ENCODE assay signal across 27 cellular contexts in genomic region chr6:161915456-161915964, GRCh38.
"Had no signal": no experiment of that assay in that cellular context is flagged by ENCODE, and none has a peak within 500 bp of the region (broad histone marks: within the 10 kb centered on the region; RNA-seq: fewer than 3 reads in every experiment).

No MANE protein-coding gene starts in this region.

- DNase-seq: stimulated activated CD4-positive, alpha-beta T cell treated with anti-CD3 and anti-CD28 coated beads, Interleukin-2, amount 100 ng/mL, for 48 hours; stimulated activated CD4-positive, alpha-beta T cell treated with anti-CD3 and anti-CD28 coated beads, Interleukin-4, amount 100 ng/mL, for 1 hour; stimulated activated CD4-positive, alpha-beta T cell treated with anti-CD3 and anti-CD28 coated beads, Interleukin-4, amount 100 ng/mL, for 24 hours; stimulated activated CD4-positive, alpha-beta T cell treated with anti-CD3 and anti-CD28 coated beads, Interleukin-4, amount 100 ng/mL, for 4 hours; stimulated activated CD8-positive, alpha-beta memory T cell treated with anti-CD3 and anti-CD28 coated beads, Interleukin-4, amount 100 ng/mL, for 48 hours; stimulated activated naive B cell treated with anti-CD40 and anti-IgM and Interleukin-4, amounts not matched to agents 10 μg/mL and 1 μg/mL and 100 μg/mL, for 72 hours; stimulated activated naive CD4-positive, alpha-beta T cell; stimulated activated naive CD4-positive, alpha-beta T cell treated with Interleukin-2 at 50 U/mL for 16 hours; stimulated activated naive CD8-positive, alpha-beta T cell treated with anti-CD3 and anti-CD28 coated beads, Interleukin-15, amount 100 ng/mL, for 72 hours; stimulated activated naive CD8-positive, alpha-beta T cell treated with anti-CD3 and anti-CD28 coated beads, Interleukin-15, Interleukin-2, amounts not matched to agents 100 U/mL and 50 U/mL, for 24 hours; stomach; substantia nigra; testis; thyroid gland; tibial artery; transverse colon; upper lobe of left lung; upper lobe of right lung; uterus had no signal

- H3K4me1 ChIP-seq: stomach, suprapubic skin, testis, thyroid gland, tibial artery, tibial nerve, transverse colon, upper lobe of left lung, upper lobe of right lung, uterus, vagina had no signal

- H3K27me3 Mint-ChIP-seq: stimulated activated memory B cell treated with anti-CD40 and anti-IgM and Interleukin-4, amounts not matched to agents 10 μg/mL and 1 μg/mL and 100 μg/mL, for 72 hours; stimulated activated naive B cell treated with anti-CD40 and anti-IgM and Interleukin-4, amounts not matched to agents 10 μg/mL and 1 μg/mL and 100 μg/mL, for 72 hours; stimulated activated naive CD8-positive, alpha-beta T cell treated with anti-CD3 and anti-CD28 coated beads, Interleukin-15, amount 100 ng/mL, for 72 hours; stimulated activated naive CD8-positive, alpha-beta T cell treated with anti-CD3 and anti-CD28 coated beads, Interleukin-15, Interleukin-2, amounts not matched to agents 100 ng/mL and 50 ng/mL, for 24 hours; type B pancreatic cell had no signal

- H3K27ac Mint-ChIP-seq: stimulated activated effector memory CD8-positive, alpha-beta T cell treated with anti-CD3 and anti-CD28 coated beads, Interleukin-12 subunit alpha, Interleukin-12 subunit beta, amount 100 ng/mL, for 72 hours; stimulated activated memory B cell treated with anti-CD40 and anti-IgM and Interleukin-4, amounts not matched to agents 10 μg/mL and 1 μg/mL and 100 μg/mL, for 72 hours; stimulated activated naive B cell treated with anti-CD40 and anti-IgM and Interleukin-4, amounts not matched to agents 10 μg/mL and 1 μg/mL and 100 μg/mL, for 72 hours; stimulated activated naive CD8-positive, alpha-beta T cell treated with anti-CD3 and anti-CD28 coated beads, Interleukin-15, Interleukin-2, amounts not matched to agents 100 ng/mL and 50 ng/mL, for 24 hours; type B pancreatic cell had no signal

- H3K27ac ChIP-seq: stomach, suprapubic skin, testis, thoracic aorta, thyroid gland, tibial artery, tibial nerve, transverse colon, upper lobe of left lung, upper lobe of right lung, uterus, vagina had no signal

- H3K9me3 Mint-ChIP-seq: stimulated activated effector memory CD8-positive, alpha-beta T cell treated with anti-CD3 and anti-CD28 coated beads, Interleukin-12 subunit alpha, Interleukin-12 subunit beta, amount 100 ng/mL, for 72 hours; stimulated activated memory B cell treated with anti-CD40 and anti-IgM and Interleukin-4, amounts not matched to agents 10 μg/mL and 1 μg/mL and 100 μg/mL, for 72 hours; stimulated activated naive CD8-positive, alpha-beta T cell treated with anti-CD3 and anti-CD28 coated beads, Interleukin-15, amount 100 ng/mL, for 72 hours; stimulated activated naive CD8-positive, alpha-beta T cell treated with anti-CD3 and anti-CD28 coated beads, Interleukin-15, Interleukin-2, amounts not matched to agents 100 ng/mL and 50 ng/mL, for 24 hours; type B pancreatic cell had no signal

- H3K4me3 ChIP-seq: stomach, suprapubic skin, testis, thoracic aorta, thyroid gland, tibial artery, tibial nerve, transverse colon, upper lobe of left lung, upper lobe of right lung, uterus, vagina had no signal

- H3K4me1 Mint-ChIP-seq: stimulated activated effector memory CD8-positive, alpha-beta T cell treated with anti-CD3 and anti-CD28 coated beads, Interleukin-12 subunit alpha, Interleukin-12 subunit beta, amount 100 ng/mL, for 72 hours; stimulated activated memory B cell treated with anti-CD40 and anti-IgM and Interleukin-4, amounts not matched to agents 10 μg/mL and 1 μg/mL and 100 μg/mL, for 72 hours; stimulated activated naive B cell treated with anti-CD40 and anti-IgM and Interleukin-4, amounts not matched to agents 10 μg/mL and 1 μg/mL and 100 μg/mL, for 72 hours; stimulated activated naive CD8-positive, alpha-beta T cell treated with anti-CD3 and anti-CD28 coated beads, Interleukin-15, amount 100 ng/mL, for 72 hours had no signal

- H3K9me3 ChIP-seq: stomach, suprapubic skin, testis, thoracic aorta, thyroid gland, tibial artery, tibial nerve, transverse colon, upper lobe of left lung, upper lobe of right lung, uterus, vagina had no signal

- H3K36me3 Mint-ChIP-seq: stimulated activated effector memory CD8-positive, alpha-beta T cell treated with anti-CD3 and anti-CD28 coated beads, Interleukin-12 subunit alpha, Interleukin-12 subunit beta, amount 100 ng/mL, for 72 hours; stimulated activated memory B cell treated with anti-CD40 and anti-IgM and Interleukin-4, amounts not matched to agents 10 μg/mL and 1 μg/mL and 100 μg/mL, for 72 hours; stimulated activated naive B cell treated with anti-CD40 and anti-IgM and Interleukin-4, amounts not matched to agents 10 μg/mL and 1 μg/mL and 100 μg/mL, for 72 hours; type B pancreatic cell had no signal

- H3K27me3 ChIP-seq: stomach, suprapubic skin, testis, thyroid gland, tibial artery, tibial nerve, transverse colon, upper lobe of left lung, upper lobe of right lung, uterus, vagina had no signal

- H3K4me3 Mint-ChIP-seq: stimulated activated effector memory CD8-positive, alpha-beta T cell treated with anti-CD3 and anti-CD28 coated beads, Interleukin-12 subunit alpha, Interleukin-12 subunit beta, amount 100 ng/mL, for 72 hours; stimulated activated memory B cell treated with anti-CD40 and anti-IgM and Interleukin-4, amounts not matched to agents 10 μg/mL and 1 μg/mL and 100 μg/mL, for 72 hours; stimulated activated naive B cell treated with anti-CD40 and anti-IgM and Interleukin-4, amounts not matched to agents 10 μg/mL and 1 μg/mL and 100 μg/mL, for 72 hours; stimulated activated naive CD8-positive, alpha-beta T cell treated with anti-CD3 and anti-CD28 coated beads, Interleukin-15, amount 100 ng/mL, for 72 hours; stimulated activated naive CD8-positive, alpha-beta T cell treated with anti-CD3 and anti-CD28 coated beads, Interleukin-15, Interleukin-2, amounts not matched to agents 100 ng/mL and 50 ng/mL, for 24 hours; type B pancreatic cell had no signal

- H3K36me3 ChIP-seq: stomach, suprapubic skin, thoracic aorta, thyroid gland, tibial artery, tibial nerve, transverse colon, upper lobe of left lung, upper lobe of right lung, uterus, vagina had no signal
